8 cellular contexts compared by ENCODE assay signal in genomic region chr2:62313433-62314227, GRCh38.
DNase-seq lines count a peak whose midpoint lies in the region; ATAC-seq and TF ChIP-seq lines count a peak whose summit lies in the region.

No MANE protein-coding gene starts in this region.

- H3K27me3 Mint-ChIP-seq in activated T-helper 2 cell treated with anti-CD3 and anti-CD28 coated beads, Interferon-gamma antibody, Interleukin-2, Interleukin-4, amounts not matched to agents 10 μg/mL and 5 μg/mL and 100 μg/mL, durations not matched to agents 14 hours and 24 hours and 36 hours (ENCODE audit: low read depth): no peaks in the 10 kb centered on the region
- no peaks in the 10 kb centered on the region for H3K27me3 Mint-ChIP-seq in Caco-2 (ENCODE audit: insufficient read depth, unreplicated experiment)

- ATAC-seq in GM21367 (IDR thresholded peaks at IDR 0.05; ENCODE audit: unreplicated experiment) (peak; percentile 67), HG03432 (IDR thresholded peaks at IDR 0.05; ENCODE audit: unreplicated experiment) (peak; percentile 80)

- no peaks in the 10 kb centered on the region for H3K9me3 ChIP-seq in Caco-2
- H3K9me3 ChIP-seq in tibial nerve: no peaks in the 10 kb centered on the region

- H3K4me3 ChIP-seq in GM12875 (ENCODE audit: low read depth, low read length) (peak overlapping the region; percentile 12), Caco-2 (ENCODE audit: low read depth, low read length) (no peak overlapping the region), tibial nerve (no peak overlapping the region)

- no peak for TF ChIP-seq CTCF in GM12875 (IDR thresholded peaks at IDR 0.05; ENCODE audit: borderline replicate concordance, insufficient read depth, low read depth, low read length)
- no peak for TF ChIP-seq CTCF in Caco-2 (IDR thresholded peaks at IDR 0.05; ENCODE audit: insufficient read depth in 1 of 2, low read depth in 1 of 2, low read length in 1 of 2, severe bottlenecking in 1 of 2, unreplicated experiment in 1 of 2)
- TF ChIP-seq CTCF in tibial nerve (IDR thresholded peaks at IDR 0.05): no peak

- peak overlapping the region; percentile 18 for H3K27ac Mint-ChIP-seq in activated T-helper 2 cell treated with anti-CD3 and anti-CD28 coated beads, Interferon-gamma antibody, Interleukin-2, Interleukin-4, amounts not matched to agents 10 μg/mL and 5 μg/mL and 100 μg/mL, durations not matched to agents 14 hours and 24 hours and 36 hours
- H3K27ac Mint-ChIP-seq in Caco-2 (ENCODE audit: unreplicated experiment): no peak overlapping the region

- TF ChIP-seq EP300 in tibial nerve (IDR thresholded peaks at IDR 0.05): no peak

- no TSS peak for BruUV-seq in Caco-2 (replicated peaks; lab: Mats Ljungman, UMichigan)

- peak; percentile 24 for DNase-seq in activated T-helper 2 cell treated with anti-CD3 and anti-CD28 coated beads, Interferon-gamma antibody, Interleukin-2, Interleukin-4, amounts not matched to agents 10 μg/mL and 5 μg/mL and 100 μg/mL, durations not matched to agents 14 hours and 24 hours and 36 hours (ENCODE audit: low spot score)
- DNase-seq in NCI-H1436 treated with DMSO at 0.1 percent for 48 hours (lab: John Stamatoyannopoulos, UW) (no peak), Caco-2 (no peak), tibial nerve (ENCODE audit: low spot score in 2 of 2) (no peak), T1000 (lab: John Stamatoyannopoulos, UW) (no peak)

- 83 to 96% methylated on average over 3 of the region's 3 CpGs for WGBS in tibial nerve, 2 donors

- CTCF ChIA-PET in Caco-2 (lab: Charles Lee): interaction anchor here (0.6 kb wide), 1 partner anchor 8 kb away, joined by 3 read pairs; no protein-coding TSS in a partner anchor

- H3K27me3 ChIP-seq in Caco-2 (replicated peaks; ENCODE audit: control insufficient read depth, insufficient read depth, low read length) (no peaks in the 10 kb centered on the region), tibial nerve (no peaks in the 10 kb centered on the region)

- no peak for TF ChIP-seq POLR2A in tibial nerve (IDR thresholded peaks at IDR 0.05)

- no peaks in the 10 kb centered on the region for H3K9me3 Mint-ChIP-seq in activated T-helper 2 cell treated with anti-CD3 and anti-CD28 coated beads, Interferon-gamma antibody, Interleukin-2, Interleukin-4, amounts not matched to agents 10 μg/mL and 5 μg/mL and 100 μg/mL, durations not matched to agents 14 hours and 24 hours and 36 hours
- no peaks in the 10 kb centered on the region for H3K9me3 Mint-ChIP-seq in Caco-2 (ENCODE audit: unreplicated experiment)

- H3K4me1 Mint-ChIP-seq in activated T-helper 2 cell treated with anti-CD3 and anti-CD28 coated beads, Interferon-gamma antibody, Interleukin-2, Interleukin-4, amounts not matched to agents 10 μg/mL and 5 μg/mL and 100 μg/mL, durations not matched to agents 14 hours and 24 hours and 36 hours (ENCODE audit: low read depth): peaks cover 40% of the 10 kb centered on the region
- H3K4me1 Mint-ChIP-seq in Caco-2 (ENCODE audit: low read depth, unreplicated experiment): no peaks in the 10 kb centered on the region

- H3K36me3 ChIP-seq in Caco-2 (ENCODE audit: control insufficient read depth, insufficient read depth, low read length): no peaks in the 10 kb centered on the region
- no peaks in the 10 kb centered on the region for H3K36me3 ChIP-seq in tibial nerve

- no peaks in the 10 kb centered on the region for H3K4me1 ChIP-seq in Caco-2
- H3K4me1 ChIP-seq in tibial nerve: peaks cover 0 to 7% (median 0%) of the 10 kb centered on the region in 4 donors

- intact Hi-C loops in activated T-helper 2 cell treated with anti-CD3 and anti-CD28 coated beads, Interferon-gamma antibody, Interleukin-2, Interleukin-4, amounts not matched to agents 10 μg/mL and 5 μg/mL and 100 μg/mL, durations not matched to agents 14 hours and 24 hours and 36 hours (cut with micrococcal nuclease): no loop called here
- intact Hi-C loops in Caco-2 (cut with micrococcal nuclease; ENCODE audit: unreplicated experiment): no loop called here

- peak overlapping the region; percentile 0 for H3K4me3 Mint-ChIP-seq in activated T-helper 2 cell treated with anti-CD3 and anti-CD28 coated beads, Interferon-gamma antibody, Interleukin-2, Interleukin-4, amounts not matched to agents 10 μg/mL and 5 μg/mL and 100 μg/mL, durations not matched to agents 14 hours and 24 hours and 36 hours (ENCODE audit: low read depth)
- no peak overlapping the region for H3K4me3 Mint-ChIP-seq in Caco-2 (ENCODE audit: unreplicated experiment)

- H3K27ac ChIP-seq in tibial nerve: no peak overlapping the region

- POLR2A ChIA-PET in Caco-2 (lab: Charles Lee): interaction anchor here (0.7 kb wide), 1 partner anchor 12 kb away, joined by 3 read pairs; no protein-coding TSS in a partner anchor

- H3K36me3 Mint-ChIP-seq in activated T-helper 2 cell treated with anti-CD3 and anti-CD28 coated beads, Interferon-gamma antibody, Interleukin-2, Interleukin-4, amounts not matched to agents 10 μg/mL and 5 μg/mL and 100 μg/mL, durations not matched to agents 14 hours and 24 hours and 36 hours (ENCODE audit: low read depth): no peaks in the 10 kb centered on the region
- no peaks in the 10 kb centered on the region for H3K36me3 Mint-ChIP-seq in Caco-2 (ENCODE audit: insufficient read depth, unreplicated experiment)
